18 cellular contexts compared by ENCODE assay signal in the genomic region with DNA sequence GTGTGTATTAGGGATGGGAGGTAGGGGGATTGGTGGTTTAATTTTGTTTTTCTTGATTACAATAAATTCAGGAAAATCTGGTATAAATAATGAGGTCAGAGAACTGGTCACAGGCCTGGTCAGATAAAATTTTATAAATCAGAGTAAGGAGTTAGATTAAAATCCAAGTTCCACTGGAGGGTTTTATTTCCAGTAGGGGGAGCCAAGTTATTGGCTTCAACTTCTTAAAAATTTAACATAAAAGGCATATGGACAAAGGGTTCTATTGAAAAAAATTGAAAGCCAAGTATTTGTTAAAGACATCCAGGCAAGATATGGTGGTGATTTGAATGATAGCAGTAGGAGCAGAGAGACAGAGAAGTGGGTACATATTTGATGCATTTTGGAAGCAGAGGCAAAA.
DNase-seq lines count a peak whose midpoint lies in the region; ATAC-seq and TF ChIP-seq lines count a peak whose summit lies in the region.
"Had no signal": no experiment of that assay in that cellular context is flagged by ENCODE, and none has a peak within 500 bp of the region (broad histone marks: within the 10 kb centered on the region; RNA-seq: fewer than 3 reads in every experiment).

No MANE protein-coding gene starts in this region.

- H3K4me2 ChIP-seq in hepatocyte, result no peak overlapping the region
- H3K4me2 ChIP-seq: BLaER1 had no signal

- TF ChIP-seq CTCF in HFF-Myc (IDR thresholded peaks at IDR 0.05; ENCODE audit: low read depth, low read length, missing control alignments), result peak; percentile 35
- TF ChIP-seq CTCF in astrocyte of the spinal cord (IDR thresholded peaks at IDR 0.05; ENCODE audit: low read depth, low read length), result peak; percentile 48
- peak; percentile 28 for TF ChIP-seq CTCF in hepatocyte (IDR thresholded peaks at IDR 0.05; ENCODE audit: poor library complexity)

- H3K9me2 ChIP-seq in hepatocyte (replicated peaks; ENCODE audit: insufficient read depth), result no peaks in the 10 kb centered on the region

- H3K9me3 ChIP-seq in hepatocyte (ENCODE audit: low read depth), result no peaks in the 10 kb centered on the region
- H3K9me3 ChIP-seq: BLaER1 had no signal

- H3K4me3 ChIP-seq in HFF-Myc (replicated peaks; ENCODE audit: low read depth, low read length) (no peak overlapping the region), astrocyte of the spinal cord (ENCODE audit: low read depth, low read length) (no peak overlapping the region), hepatocyte (no peak overlapping the region)
- H3K4me3 ChIP-seq: BLaER1 had no signal

- POLR2A ChIA-PET in HEK293T (lab: Yijun Ruan, JAX), result no interaction called here

- no peaks in the 10 kb centered on the region for H3K36me3 ChIP-seq in hepatocyte (replicated peaks; ENCODE audit: insufficient read depth, low read depth)
- H3K36me3 ChIP-seq: BLaER1 had no signal

- H3K36me3 Mint-ChIP-seq in activated naive CD4-positive, alpha-beta T cell treated with anti-CD3 and anti-CD28 coated beads, Interleukin-2, amount 50 U/mL, for 72 hours, result no peaks in the 10 kb centered on the region

- CTCF ChIA-PET in HEK293T (lab: Yijun Ruan, JAX), result interaction anchor here (1.7 kb wide), 1 partner anchor 158 kb away, joined by 4 read pairs; no protein-coding TSS in a partner anchor

- no peaks in the 10 kb centered on the region for H3K79me2 ChIP-seq in hepatocyte

- H3K27ac ChIP-seq in hepatocyte, result no peak overlapping the region
- H3K27ac ChIP-seq: BLaER1 had no signal

- H3K4me1 ChIP-seq in hepatocyte (ENCODE audit: insufficient read depth), result no peaks in the 10 kb centered on the region
- H3K4me1 ChIP-seq: BLaER1 had no signal

- no peak for ATAC-seq in activated naive CD4-positive, alpha-beta T cell treated with anti-CD3 and anti-CD28 coated beads, Interleukin-2, amount 50 U/mL, for 72 hours
- ATAC-seq in GM19455 (IDR thresholded peaks at IDR 0.05; ENCODE audit: unreplicated experiment) (no peak), GM21529 (IDR thresholded peaks at IDR 0.05; ENCODE audit: unreplicated experiment) (no peak)
- ATAC-seq: activated CD4-positive, CD25-positive, alpha-beta regulatory T cell treated with anti-CD3 and anti-CD28 coated beads, Interleukin-2, amount 50 U/mL, for 24 hours had no signal

- H3K27me3 ChIP-seq in hepatocyte, result no peaks in the 10 kb centered on the region
- H3K27me3 ChIP-seq: BLaER1 had no signal

- no peaks in the 10 kb centered on the region for H3K9me3 Mint-ChIP-seq in activated naive CD4-positive, alpha-beta T cell treated with anti-CD3 and anti-CD28 coated beads, Interleukin-2, amount 50 U/mL, for 72 hours

- no peak overlapping the region for H2AFZ ChIP-seq in hepatocyte

- in situ Hi-C loops in ACHN (cut with HindIII; ENCODE audit: low pct_ligation_motif_present, low pct_unique_long_range_greater_than_20kb, low sequenced_read_pairs), result no loop called here
- in situ Hi-C loops in astrocyte of the spinal cord (cut with HindIII; ENCODE audit: low sequenced_read_pairs), result no loop called here

- peak; percentile 17 for DNase-seq in ACHN
- no peak for DNase-seq in HFF-Myc (ENCODE audit: extremely low read depth, low read depth)
- peak; percentile 50 for DNase-seq in astrocyte of the spinal cord (ENCODE audit: low read depth, low spot score)
- no peak for DNase-seq in hepatocyte (ENCODE audit: low spot score)
- DNase-seq in activated naive CD4-positive, alpha-beta T cell treated with anti-CD3 and anti-CD28 coated beads, Interleukin-2, amount 50 U/mL, for 72 hours (ENCODE audit: low spot score in 2 of 2), result no peak
- no peak for DNase-seq in HEK293T (ENCODE audit: extremely low spot score)
- DNase-seq: activated T-cell treated with anti-CD3 and anti-CD28 coated beads, Interleukin-2, amount 50 U/mL, for 48 hours; aorta; GF-D8; KBM-7; NCI-H2081; stimulated activated CD4-positive, alpha-beta T cell treated with anti-CD3 and anti-CD28 coated beads, Interleukin-2, amount 100 ng/mL, for 48 hours; stimulated activated naive CD4-positive, alpha-beta T cell; SW 1271 had no signal

- H3K27ac Mint-ChIP-seq in activated naive CD4-positive, alpha-beta T cell treated with anti-CD3 and anti-CD28 coated beads, Interleukin-2, amount 50 U/mL, for 72 hours, result no peak overlapping the region

- no peaks in the 10 kb centered on the region for H4K20me1 ChIP-seq in hepatocyte (ENCODE audit: insufficient read depth, poor library complexity, severe bottlenecking)
- H4K20me1 ChIP-seq: BLaER1 had no signal

TF ChIP-seq in HEK293T, 16 proteins besides CTCF, POLR2A, EP300 and RAD21:
- no peak for TF ChIP-seq SP1 (IDR thresholded peaks at IDR 0.05)
- no peak for TF ChIP-seq NFRKB (IDR thresholded peaks at IDR 0.05)
- TF ChIP-seq SUZ12 (IDR thresholded peaks at IDR 0.05), result no peak
- TF ChIP-seq BHLHE40 (IDR thresholded peaks at IDR 0.05; ENCODE audit: borderline replicate concordance), result no peak
- TF ChIP-seq ZNF384 (IDR thresholded peaks at IDR 0.05), result no peak
- TF ChIP-seq FOXM1 (IDR thresholded peaks at IDR 0.05; ENCODE audit: borderline replicate concordance), result no peak
- TF ChIP-seq, protein P1, sequence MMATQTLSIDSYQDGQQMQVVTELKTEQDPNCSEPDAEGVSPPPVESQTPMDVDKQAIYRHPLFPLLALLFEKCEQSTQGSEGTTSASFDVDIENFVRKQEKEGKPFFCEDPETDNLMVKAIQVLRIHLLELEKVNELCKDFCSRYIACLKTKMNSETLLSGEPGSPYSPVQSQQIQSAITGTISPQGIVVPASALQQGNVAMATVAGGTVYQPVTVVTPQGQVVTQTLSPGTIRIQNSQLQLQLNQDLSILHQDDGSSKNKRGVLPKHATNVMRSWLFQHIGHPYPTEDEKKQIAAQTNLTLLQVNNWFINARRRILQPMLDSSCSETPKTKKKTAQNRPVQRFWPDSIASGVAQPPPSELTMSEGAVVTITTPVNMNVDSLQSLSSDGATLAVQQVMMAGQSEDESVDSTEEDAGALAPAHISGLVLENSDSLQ (IDR thresholded peaks at IDR 0.05), result no peak
TF ChIP-seq in HEK293T: peak in this region for 0.

Comparison
In these comparisons a context has a peak if more than half of its experiments do, and no peak if none do; other contexts are left out.
1. DNase-seq: peak in ACHN (single experiment) and astrocyte of the spinal cord (single experiment); none in HFF-Myc (single experiment), hepatocyte (single experiment), activated naive CD4-positive, alpha-beta T cell treated with anti-CD3 and anti-CD28 coated beads, Interleukin-2, amount 50 U/mL, for 72 hours (0 of 2) and HEK293T (single experiment).
2. Peak in every context shown above with its lines, with median percentiles within 50 percentile points of each other: CTCF ChIP-seq.